In the genomic region with DNA sequence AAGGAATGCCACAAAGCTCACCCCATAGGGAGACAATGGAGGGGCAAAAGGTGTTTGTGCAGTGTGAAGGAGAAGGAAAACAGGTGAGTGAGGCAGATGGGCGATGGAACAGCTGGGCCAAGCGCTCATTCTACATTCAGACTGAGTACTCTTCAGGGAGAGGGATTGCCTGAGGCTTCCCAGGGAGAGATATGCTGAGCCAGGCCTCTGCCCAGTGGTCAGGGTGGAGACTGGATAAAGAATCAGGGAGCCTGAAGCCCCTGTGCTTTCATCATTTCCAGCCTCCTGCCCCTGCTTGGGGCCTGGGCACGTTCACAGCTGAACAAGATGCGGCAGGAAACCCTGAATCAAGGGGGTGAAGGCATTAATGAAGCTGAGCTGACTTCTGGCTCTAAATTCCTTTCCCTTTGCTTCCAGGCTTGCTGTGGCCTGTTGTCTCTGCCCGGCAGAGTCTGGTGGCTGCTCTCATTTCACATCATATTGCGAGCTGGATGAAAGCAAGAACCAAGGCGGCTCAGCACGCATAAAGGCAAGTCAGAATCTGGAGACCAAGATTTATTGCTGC, we compare ENCODE assay signal across 1 cellular context.
A peak's percentile ranks its signal among the peaks of the same experiment; 100 is the strongest.
TF ChIP-seq lines count a peak whose summit lies in the region.

No MANE protein-coding gene starts in this region.

TF ChIP-seq in HepG2, 621 proteins besides CTCF, POLR2A, EP300 and RAD21:
- no peak for TF ChIP-seq ZNF644 (CRISPR knock-in tag; IDR thresholded peaks at IDR 0.05; ENCODE audit: low read depth)
- 0 out of 2 replicates have a peak, but pooled peaks have one; percentile 27 for TF ChIP-seq HIC2 (CRISPR knock-in tag; IDR thresholded peaks at IDR 0.05; ENCODE audit: low read depth)
TF ChIP-seq in HepG2: peak in this region for 1.
